ENCODE assay signal across 14 cellular contexts in the genomic region with DNA sequence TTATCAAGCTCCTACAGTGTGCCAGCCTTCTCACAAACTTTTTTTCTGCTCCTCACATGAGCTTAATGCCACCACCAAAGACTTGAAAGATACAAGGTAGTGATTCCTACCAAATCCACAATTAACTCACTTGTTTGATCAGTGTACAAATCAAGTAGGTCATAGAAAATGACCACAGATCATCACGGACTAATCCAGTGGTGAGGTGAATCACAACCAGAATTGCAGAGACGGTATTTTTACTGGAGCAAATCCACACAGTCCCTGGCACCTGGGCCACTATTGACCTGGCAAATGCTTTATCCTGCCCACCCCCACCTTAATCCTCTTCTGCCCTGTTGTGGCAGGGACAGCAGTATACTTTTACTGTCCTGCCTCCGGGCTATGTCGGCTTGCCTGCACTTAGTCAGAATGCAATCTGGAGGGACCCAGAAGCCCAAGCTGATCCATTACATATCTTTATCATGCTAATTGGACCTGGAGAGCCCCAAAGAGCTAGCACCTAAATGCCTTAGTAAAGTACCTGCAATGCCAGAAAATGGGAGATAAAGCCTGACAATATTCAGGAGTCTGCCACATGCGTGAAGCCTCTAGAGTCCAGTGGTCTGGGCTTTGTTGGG.
DNase-seq lines count a peak whose midpoint lies in the region; ATAC-seq and TF ChIP-seq lines count a peak whose summit lies in the region.
"Had no signal": no experiment of that assay in that cellular context is flagged by ENCODE, and none has a peak within 500 bp of the region (broad histone marks: within the 10 kb centered on the region; RNA-seq: fewer than 3 reads in every experiment).

No MANE protein-coding gene starts in this region.

- no peak for ATAC-seq in CD8-positive, alpha-beta T cell
- ATAC-seq in T-cell (replicated peaks in 1 of 4): no peak
- ATAC-seq in effector memory CD8-positive, alpha-beta T cell (replicated peaks): no peak
- ATAC-seq in HG03571 (IDR thresholded peaks at IDR 0.05; ENCODE audit: unreplicated experiment): no peak

- TF ChIP-seq CTCF in CD8-positive, alpha-beta T cell (IDR thresholded peaks at IDR 0.05): no peak

- H3K27ac ChIP-seq in CD8-positive, alpha-beta T cell (ENCODE audit: low read depth, low read length): no peak overlapping the region
- H3K27ac ChIP-seq: right lobe of liver had no signal

- peak overlapping the region; percentile 96 for H3K27ac Mint-ChIP-seq in CD8-positive, alpha-beta T cell
- H3K27ac Mint-ChIP-seq in T-cell: peak overlapping the region; percentile 97 to 99
- peak overlapping the region in 1 of 2 donors; percentile 36 for H3K27ac Mint-ChIP-seq in effector memory CD8-positive, alpha-beta T cell
- H3K27ac Mint-ChIP-seq: dendritic cell treated with granulocyte-macrophage colony-stimulating factor and Interleukin-4, amounts not matched to agents 40 ng/mL and 50 ng/mL, for 4 days had no signal

- H3K4me1 ChIP-seq in CD8-positive, alpha-beta T cell (ENCODE audit: insufficient read depth, low read length): peaks cover 64% of the 10 kb centered on the region
- H3K4me1 ChIP-seq: right lobe of liver had no signal

- no peak overlapping the region for H3K4me3 ChIP-seq in CD8-positive, alpha-beta T cell (ENCODE audit: low read depth, low read length)
- no peak overlapping the region for H3K4me3 ChIP-seq in H7 (ENCODE audit: insufficient read depth, low read depth, low read length)
- H3K4me3 ChIP-seq: BLaER1, right lobe of liver had no signal

- H3K27me3 Mint-ChIP-seq in CD8-positive, alpha-beta T cell (ENCODE audit: low read depth): no peaks in the 10 kb centered on the region
- no peaks in the 10 kb centered on the region for H3K27me3 Mint-ChIP-seq in T-cell
- H3K27me3 Mint-ChIP-seq in effector memory CD8-positive, alpha-beta T cell: no peaks in the 10 kb centered on the region
- H3K27me3 Mint-ChIP-seq: dendritic cell treated with granulocyte-macrophage colony-stimulating factor and Interleukin-4, amounts not matched to agents 40 ng/mL and 50 ng/mL, for 4 days had no signal

- CTCF ChIA-PET in CD8-positive, alpha-beta T cell (lab: Charles Lee): interaction anchor here (0.8 to 7.0 kb wide), 13 partner anchors 9 to 763 kb away, joined by 3 to 110 read pairs (median 6); a partner anchor contains a TSS
- CTCF ChIA-PET in T-cell (lab: Charles Lee): interaction anchor here (0.7 to 3.1 kb wide), 17 partner anchors 9 to 89 kb away, joined by 3 to 14 read pairs (median 4); a partner anchor contains a TSS

- no peaks in the 10 kb centered on the region for H3K9me3 ChIP-seq in CD8-positive, alpha-beta T cell (ENCODE audit: low read length)
- H3K9me3 ChIP-seq: right lobe of liver had no signal

- no peaks in the 10 kb centered on the region for H3K27me3 ChIP-seq in CD8-positive, alpha-beta T cell (ENCODE audit: insufficient read depth, low read length)
- no peaks in the 10 kb centered on the region for H3K27me3 ChIP-seq in H7 (ENCODE audit: control insufficient read depth, insufficient read depth, low read length)
- H3K27me3 ChIP-seq: BLaER1, right lobe of liver had no signal

- H3K36me3 ChIP-seq in CD8-positive, alpha-beta T cell (ENCODE audit: insufficient read depth, low read length): no peaks in the 10 kb centered on the region
- no peaks in the 10 kb centered on the region for H3K36me3 ChIP-seq in H7 (replicated peaks; ENCODE audit: control insufficient read depth, insufficient read depth, low read length)
- H3K36me3 ChIP-seq: right lobe of liver had no signal

- intact Hi-C loops in CD8-positive, alpha-beta T cell (cut with DNase I, micrococcal nuclease): loop anchor here (2.0 to 10.0 kb wide), 9 partner anchors 17 to 995 kb away; a partner anchor contains a TSS

- H3K36me3 Mint-ChIP-seq in CD8-positive, alpha-beta T cell: no peaks in the 10 kb centered on the region
- H3K36me3 Mint-ChIP-seq in T-cell: no peaks in the 10 kb centered on the region
- H3K36me3 Mint-ChIP-seq in effector memory CD8-positive, alpha-beta T cell (ENCODE audit: insufficient read depth): peaks cover 2% of the 10 kb centered on the region

- POLR2A ChIA-PET in CD8-positive, alpha-beta T cell (lab: Charles Lee): interaction anchor here (0.7 to 6.1 kb wide), 3 partner anchors 26 to 87 kb away, joined by 3 to 72 read pairs (median 3); a partner anchor contains a TSS
- POLR2A ChIA-PET in T-cell (lab: Charles Lee): interaction anchor here (0.7 to 1.3 kb wide), 4 partner anchors 20 to 993 kb away, joined by 3 to 5 read pairs (median 4); no protein-coding TSS in a partner anchor

- H3K4me1 Mint-ChIP-seq in CD8-positive, alpha-beta T cell (ENCODE audit: low read depth): peaks cover 63% of the 10 kb centered on the region
- peaks cover 57 to 65% (median 62%) of the 10 kb centered on the region in 3 donors for H3K4me1 Mint-ChIP-seq in T-cell
- H3K4me1 Mint-ChIP-seq in effector memory CD8-positive, alpha-beta T cell (ENCODE audit: low read depth in 2 of 2): peaks cover 12 to 22% of the 10 kb centered on the region in 2 donors

- no peaks in the 10 kb centered on the region for H3K9me3 Mint-ChIP-seq in CD8-positive, alpha-beta T cell
- no peaks in the 10 kb centered on the region for H3K9me3 Mint-ChIP-seq in T-cell
- no peaks in the 10 kb centered on the region for H3K9me3 Mint-ChIP-seq in effector memory CD8-positive, alpha-beta T cell

- DNase-seq in CD8-positive, alpha-beta T cell: no peak
- DNase-seq in H7: peak; percentile 64
- no peak for DNase-seq in T-cell
- peak; percentile 85 for DNase-seq in islet precursor cell
- no peak for DNase-seq in NCI-H2029 (lab: John Stamatoyannopoulos, UW)
- DNase-seq in effector memory CD8-positive, alpha-beta T cell: no peak
- no peak for DNase-seq in COLO668 (lab: John Stamatoyannopoulos, UW; ENCODE audit: unreplicated experiment)
- DNase-seq: foreskin melanocyte, NCI-H345, right lobe of liver had no signal

- H3K4me3 Mint-ChIP-seq in CD8-positive, alpha-beta T cell: peak overlapping the region; percentile 69
- H3K4me3 Mint-ChIP-seq in T-cell: peak overlapping the region in 2 of 3 donors; percentile 54 to 77
- no peak overlapping the region for H3K4me3 Mint-ChIP-seq in effector memory CD8-positive, alpha-beta T cell
- H3K4me3 Mint-ChIP-seq: dendritic cell treated with granulocyte-macrophage colony-stimulating factor and Interleukin-4, amounts not matched to agents 40 ng/mL and 50 ng/mL, for 4 days; T-helper 1 cell treated with Interleukin-12 subunit alpha and Interleukin-12 subunit beta and Interleukin-4 antibody, amounts not matched to agents 30 μg/mL and 1 μg/mL, for 36 hours had no signal

Comparison
In these comparisons a context has a peak if more than half of its experiments do, and no peak if none do; other contexts are left out.
1. DNase-seq: peak in H7 (single experiment) and islet precursor cell (single experiment); none in CD8-positive, alpha-beta T cell (0 of 7), T-cell (0 of 34), NCI-H2029 (single experiment), effector memory CD8-positive, alpha-beta T cell (0 of 3) and COLO668 (single experiment).
2. H3K4me3 Mint-ChIP-seq: peak in CD8-positive, alpha-beta T cell (single experiment) and T-cell (2 of 3); none in effector memory CD8-positive, alpha-beta T cell (0 of 2).